ENCODE assay signal across 43 cellular contexts in genomic region chr19:43423779-43424178, GRCh38. TPM values are rescaled to one million over a fixed set of nuclear protein-coding genes. Genes with fewer than 3 reads are reported as not detected.
"Had no signal": no experiment of that assay in that cellular context is flagged by ENCODE, and none has a peak within 500 bp of the region (broad histone marks: within the 10 kb centered on the region; RNA-seq: fewer than 3 reads in every experiment).

No MANE protein-coding gene starts in this region.

- H3K4me1 Mint-ChIP-seq: activated naive CD8-positive, alpha-beta T cell treated with anti-CD3 and anti-CD28 coated beads for 36 hours had no signal

- H3K36me3 Mint-ChIP-seq: activated naive CD4-positive, alpha-beta T cell treated with anti-CD3 and anti-CD28 coated beads, Interleukin-2, amount 10 ng/mL, durations not matched to agents 7 days and 5 days; activated naive CD4-positive, alpha-beta T cell treated with anti-CD3 and anti-CD28 coated beads, Interleukin-2, amount 50 U/mL, for 24 hours; activated naive CD4-positive, alpha-beta T cell treated with anti-CD3 and anti-CD28 coated beads, Interleukin-2, amount 50 U/mL, for 72 hours; activated naive CD8-positive, alpha-beta T cell; activated naive CD8-positive, alpha-beta T cell treated with anti-CD3 and anti-CD28 coated beads for 36 hours; activated naive CD8-positive, alpha-beta T cell treated with anti-CD3 and anti-CD28 coated beads, Interleukin-2, amount 10 ng/mL, durations not matched to agents 7 days and 5 days; brain had no signal

- H3K4me3 ChIP-seq: adrenal gland, ascending aorta, body of pancreas, breast epithelium, cardiac muscle cell had no signal

- DNase-seq: activated effector memory CD4-positive, alpha-beta T cell treated with anti-CD3 and anti-CD28 coated beads, Interleukin-2, amount 50 U/mL, for 16 hours; activated effector memory CD4-positive, alpha-beta T cell treated with Interleukin-2 at 50 U/mL for 16 hours; activated gamma-delta T cell; activated gamma-delta T cell treated with Interleukin-2 at 50 U/mL for 16 hours; activated naive CD4-positive, alpha-beta T cell; activated naive CD4-positive, alpha-beta T cell treated with anti-CD3 and anti-CD28 coated beads for 36 hours; activated naive CD4-positive, alpha-beta T cell treated with anti-CD3 and anti-CD28 coated beads, Interleukin-2, amount 10 ng/mL, durations not matched to agents 7 days and 5 days; activated naive CD4-positive, alpha-beta T cell treated with anti-CD3 and anti-CD28 coated beads, Interleukin-2, amount 50 U/mL, for 16 hours; activated naive CD4-positive, alpha-beta T cell treated with Interleukin-2 at 50 U/mL for 16 hours; activated naive CD8-positive, alpha-beta T cell treated with anti-CD3 and anti-CD28 coated beads for 36 hours; activated naive CD8-positive, alpha-beta T cell treated with anti-CD3 and anti-CD28 coated beads, Interleukin-2, amount 10 ng/mL, durations not matched to agents 7 days and 5 days; activated naive CD8-positive, alpha-beta T cell treated with anti-CD3 and anti-CD28 coated beads, Interleukin-2, amount 50 U/mL, for 24 hours; activated T-cell treated with anti-CD3 and anti-CD28 coated beads, Interleukin-2, amount 50 U/mL, for 1 hour; activated T-cell treated with anti-CD3 and anti-CD28 coated beads, Interleukin-2, amount 50 U/mL, for 24 hours; activated T-cell treated with anti-CD3 and anti-CD28 coated beads, Interleukin-2, amount 50 U/mL, for 4 hours; activated T-cell treated with anti-CD3 and anti-CD28 coated beads, Interleukin-2, amount 50 U/mL, for 48 hours; activated T-cell treated with anti-CD3 and anti-CD28 coated beads, Interleukin-2, amount 50 U/mL, for 72 hours; amniotic stem cell; amygdala; anterior cingulate cortex; aorta; body of pancreas; brain microvascular endothelial cell; caudate nucleus; central memory CD4-positive, alpha-beta T cell; cerebellar nuclear complex had no signal

- H3K4me3 Mint-ChIP-seq: activated naive CD4-positive, alpha-beta T cell treated with anti-CD3 and anti-CD28 coated beads for 36 hours; activated naive CD4-positive, alpha-beta T cell treated with anti-CD3 and anti-CD28 coated beads, Interleukin-2, amount 10 ng/mL, durations not matched to agents 7 days and 5 days; activated naive CD4-positive, alpha-beta T cell treated with anti-CD3 and anti-CD28 coated beads, Interleukin-2, amount 50 U/mL, for 24 hours; activated naive CD8-positive, alpha-beta T cell; activated naive CD8-positive, alpha-beta T cell treated with anti-CD3 and anti-CD28 coated beads for 36 hours; activated naive CD8-positive, alpha-beta T cell treated with anti-CD3 and anti-CD28 coated beads, Interleukin-2, amount 10 ng/mL, durations not matched to agents 7 days and 5 days; activated naive CD8-positive, alpha-beta T cell treated with anti-CD3 and anti-CD28 coated beads, Interleukin-2, amount 50 U/mL, for 24 hours; activated T-cell treated with anti-CD3 and anti-CD28 coated beads, Interleukin-2, amount 50 U/mL, for 24 hours; activated T-cell treated with anti-CD3 and anti-CD28 coated beads, Interleukin-2, amount 50 U/mL, for 4 hours; activated T-cell treated with anti-CD3 and anti-CD28 coated beads, Interleukin-2, amount 50 U/mL, for 72 hours; activated T-helper 1 cell treated with anti-CD3 and anti-CD28 coated beads, Interleukin-12 subunit alpha, Interleukin-12 subunit beta, Interleukin-2, Interleukin-4 antibody, amounts not matched to agents 30 ng/mL and 10 ng/mL and 1 ng/mL, durations not matched to agents 14 hours and 24 hours and 36 hours; activated T-helper 17 cell treated with anti-CD3 and anti-CD28 coated beads, Interleukin-2, amount 50 U/mL, for 72 hours; brain; central memory CD8-positive, alpha-beta T cell had no signal

- H3K27me3 Mint-ChIP-seq: activated naive CD4-positive, alpha-beta T cell treated with anti-CD3 and anti-CD28 coated beads, Interleukin-2, amount 50 U/mL, for 24 hours; activated naive CD8-positive, alpha-beta T cell; activated naive CD8-positive, alpha-beta T cell treated with anti-CD3 and anti-CD28 coated beads, Interleukin-2, amount 50 U/mL, for 24 hours; activated T-cell treated with anti-CD3 and anti-CD28 coated beads, Interleukin-2, amount 50 U/mL, for 24 hours had no signal

- H3K27ac ChIP-seq: adrenal gland, ascending aorta, body of pancreas, brain microvascular endothelial cell, breast epithelium, cardiac muscle cell had no signal

- H3K27me3 ChIP-seq: adrenal gland, ascending aorta, body of pancreas, brain microvascular endothelial cell, breast epithelium, cardiac muscle cell had no signal

- H3K4me1 ChIP-seq: adrenal gland, ascending aorta had no signal

- ATAC-seq: activated naive CD4-positive, alpha-beta T cell treated with anti-CD3 and anti-CD28 coated beads, Interleukin-2, amount 50 U/mL, for 72 hours; activated naive CD8-positive, alpha-beta T cell treated with anti-CD3 and anti-CD28 coated beads, Interleukin-2, amount 50 U/mL, for 24 hours; activated T-cell treated with anti-CD3 and anti-CD28 coated beads, Interleukin-2, amount 50 U/mL, for 4 hours; activated T-cell treated with anti-CD3 and anti-CD28 coated beads, Interleukin-2, amount 50 U/mL, for 72 hours; activated T-helper 17 cell treated with anti-CD3 and anti-CD28 coated beads, Interleukin-2, amount 50 U/mL, for 72 hours; body of pancreas had no signal

- H3K36me3 ChIP-seq: adrenal gland, ascending aorta, brain microvascular endothelial cell, breast epithelium, cardiac muscle cell had no signal

- H3K9me3 ChIP-seq: adrenal gland, ascending aorta, body of pancreas, breast epithelium had no signal

- H3K9me3 Mint-ChIP-seq: activated naive CD4-positive, alpha-beta T cell treated with anti-CD3 and anti-CD28 coated beads for 36 hours; activated naive CD4-positive, alpha-beta T cell treated with anti-CD3 and anti-CD28 coated beads, Interleukin-2, amount 10 ng/mL, durations not matched to agents 7 days and 5 days; activated naive CD4-positive, alpha-beta T cell treated with anti-CD3 and anti-CD28 coated beads, Interleukin-2, amount 50 U/mL, for 24 hours; activated naive CD4-positive, alpha-beta T cell treated with anti-CD3 and anti-CD28 coated beads, Interleukin-2, amount 50 U/mL, for 72 hours; activated naive CD8-positive, alpha-beta T cell treated with anti-CD3 and anti-CD28 coated beads for 36 hours; activated naive CD8-positive, alpha-beta T cell treated with anti-CD3 and anti-CD28 coated beads, Interleukin-2, amount 10 ng/mL, durations not matched to agents 7 days and 5 days; activated naive CD8-positive, alpha-beta T cell treated with anti-CD3 and anti-CD28 coated beads, Interleukin-2, amount 50 U/mL, for 24 hours; activated T-cell treated with anti-CD3 and anti-CD28 coated beads, Interleukin-2, amount 50 U/mL, for 24 hours; activated T-cell treated with anti-CD3 and anti-CD28 coated beads, Interleukin-2, amount 50 U/mL, for 4 hours; activated T-cell treated with anti-CD3 and anti-CD28 coated beads, Interleukin-2, amount 50 U/mL, for 72 hours; activated T-helper 1 cell treated with anti-CD3 and anti-CD28 coated beads, Interleukin-12 subunit alpha, Interleukin-12 subunit beta, Interleukin-2, Interleukin-4 antibody, amounts not matched to agents 30 ng/mL and 10 ng/mL and 1 ng/mL, durations not matched to agents 14 hours and 24 hours and 36 hours; activated T-helper 17 cell treated with anti-CD3 and anti-CD28 coated beads, Interleukin-2, amount 50 U/mL, for 72 hours; activated T-helper 2 cell treated with anti-CD3 and anti-CD28 coated beads, Interferon-gamma antibody, Interleukin-2, Interleukin-4, amounts not matched to agents 10 μg/mL and 5 μg/mL and 100 μg/mL, durations not matched to agents 14 hours and 24 hours and 36 hours; brain; central memory CD8-positive, alpha-beta T cell had no signal

- H3K27ac Mint-ChIP-seq: activated naive CD4-positive, alpha-beta T cell treated with anti-CD3 and anti-CD28 coated beads for 36 hours; activated naive CD4-positive, alpha-beta T cell treated with anti-CD3 and anti-CD28 coated beads, Interleukin-2, amount 10 ng/mL, durations not matched to agents 7 days and 5 days; activated naive CD4-positive, alpha-beta T cell treated with anti-CD3 and anti-CD28 coated beads, Interleukin-2, amount 50 U/mL, for 24 hours; activated naive CD4-positive, alpha-beta T cell treated with anti-CD3 and anti-CD28 coated beads, Interleukin-2, amount 50 U/mL, for 72 hours; activated naive CD8-positive, alpha-beta T cell; activated naive CD8-positive, alpha-beta T cell treated with anti-CD3 and anti-CD28 coated beads for 36 hours; activated naive CD8-positive, alpha-beta T cell treated with anti-CD3 and anti-CD28 coated beads, Interleukin-2, amount 10 ng/mL, durations not matched to agents 7 days and 5 days; activated naive CD8-positive, alpha-beta T cell treated with anti-CD3 and anti-CD28 coated beads, Interleukin-2, amount 50 U/mL, for 24 hours; activated T-cell treated with anti-CD3 and anti-CD28 coated beads, Interleukin-2, amount 50 U/mL, for 24 hours; activated T-cell treated with anti-CD3 and anti-CD28 coated beads, Interleukin-2, amount 50 U/mL, for 72 hours; activated T-helper 1 cell treated with anti-CD3 and anti-CD28 coated beads, Interleukin-12 subunit alpha, Interleukin-12 subunit beta, Interleukin-2, Interleukin-4 antibody, amounts not matched to agents 30 ng/mL and 10 ng/mL and 1 ng/mL, durations not matched to agents 14 hours and 24 hours and 36 hours; activated T-helper 17 cell treated with anti-CD3 and anti-CD28 coated beads, Interleukin-2, amount 50 U/mL, for 72 hours; activated T-helper 2 cell treated with anti-CD3 and anti-CD28 coated beads, Interferon-gamma antibody, Interleukin-2, Interleukin-4, amounts not matched to agents 10 μg/mL and 5 μg/mL and 100 μg/mL, durations not matched to agents 14 hours and 24 hours and 36 hours; brain had no signal

RNA-seq across cellular contexts. Expression of gene TEX101, which starts 9.1 kb away (rescaled TPM):
- total RNA-seq: activated naive CD4-positive, alpha-beta T cell treated with anti-CD3 and anti-CD28 coated beads for 36 hours; activated naive CD4-positive, alpha-beta T cell treated with anti-CD3 and anti-CD28 coated beads, Interleukin-2, amount 50 U/mL, for 72 hours; activated naive CD8-positive, alpha-beta T cell treated with anti-CD3 and anti-CD28 coated beads for 36 hours; activated naive CD8-positive, alpha-beta T cell treated with anti-CD3 and anti-CD28 coated beads, Interleukin-2, amount 10 ng/mL, durations not matched to agents 7 days and 5 days; activated T-cell treated with anti-CD3 and anti-CD28 coated beads, Interleukin-2, amount 50 U/mL, for 4 hours; activated T-cell treated with anti-CD3 and anti-CD28 coated beads, Interleukin-2, amount 50 U/mL, for 72 hours; activated T-helper 1 cell treated with anti-CD3 and anti-CD28 coated beads, Interleukin-12 subunit alpha, Interleukin-12 subunit beta, Interleukin-2, Interleukin-4 antibody, amounts not matched to agents 30 ng/mL and 10 ng/mL and 1 ng/mL, durations not matched to agents 14 hours and 24 hours and 36 hours; activated T-helper 17 cell treated with anti-CD3 and anti-CD28 coated beads, Interleukin-2, amount 50 U/mL, for 72 hours; activated T-helper 2 cell treated with anti-CD3 and anti-CD28 coated beads, Interferon-gamma antibody, Interleukin-2, Interleukin-4, amounts not matched to agents 10 μg/mL and 5 μg/mL and 100 μg/mL, durations not matched to agents 14 hours and 24 hours and 36 hours; adrenal gland; aorta; ascending aorta; astrocyte; body of pancreas; breast epithelium; bronchial epithelial cell; cardiac muscle cell; cardiac septum; cerebellum; chondrocyte had no signal
- polyA plus RNA-seq: adrenal gland, aorta, cardiac muscle cell had no signal

RNA-seq across cellular contexts. Expression of gene LYPD3, which starts 41.6 kb away (rescaled TPM):
- total RNA-seq: ascending aorta, cardiac septum, cerebellum had no signal
